8 cellular contexts compared by ENCODE assay signal in the genomic region with DNA sequence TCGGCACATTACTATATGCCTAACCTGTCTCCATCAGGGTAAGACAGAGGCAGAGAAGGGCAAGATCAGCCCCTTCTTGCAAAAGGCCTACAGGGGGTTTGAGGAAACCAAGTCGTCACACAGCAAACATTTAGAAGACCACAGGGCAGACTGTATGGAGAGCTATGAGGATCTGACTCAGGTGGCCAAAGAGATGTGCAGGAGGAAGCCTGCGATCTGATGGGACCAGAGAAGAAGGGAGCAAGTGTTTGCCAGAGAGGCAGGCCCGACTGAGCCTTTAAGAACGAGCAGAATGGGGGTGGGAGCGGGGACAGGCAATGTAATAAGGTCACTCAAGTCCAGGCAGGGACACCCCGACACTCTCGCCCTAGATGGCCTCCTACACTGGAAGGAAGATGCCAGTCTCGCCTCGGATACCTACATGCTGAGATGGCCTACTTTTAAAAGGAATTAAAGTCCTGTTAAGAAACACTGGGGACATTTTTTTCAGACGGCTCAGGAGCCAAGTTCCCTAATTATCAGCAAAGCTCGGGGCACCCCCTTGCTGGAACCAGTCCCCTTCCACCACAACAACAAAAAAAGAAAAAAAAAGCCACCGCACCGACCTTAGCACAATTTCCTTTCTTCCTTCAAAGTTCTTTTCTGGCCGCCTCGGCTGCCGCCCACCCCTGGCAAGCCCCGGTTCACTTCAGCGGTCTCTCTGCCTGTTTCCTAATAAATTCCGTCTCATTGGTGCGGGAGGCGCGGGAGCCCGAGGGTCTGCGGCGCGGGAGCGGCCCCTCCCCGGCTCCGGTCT. TPM values are rescaled to one million over a fixed set of nuclear protein-coding genes. Genes with fewer than 3 reads are reported as not detected.
DNase-seq lines count a peak whose midpoint lies in the region; TF ChIP-seq lines count a peak whose summit lies in the region.

No MANE protein-coding gene starts in this region.

- no peak for TF ChIP-seq POLR2A in breast epithelium (IDR thresholded peaks at IDR 0.05)

- no peak for TF ChIP-seq CTCF in breast epithelium (IDR thresholded peaks at IDR 0.05)
- no peak for TF ChIP-seq CTCF in GM10248 (IDR thresholded peaks at IDR 0.05; ENCODE audit: control extremely low read depth, extremely low read depth, low read depth, missing control alignments)

- H3K27me3 ChIP-seq in breast epithelium: no peaks in the 10 kb centered on the region

- CTCF ChIA-PET in GM10248 (lab: Yijun Ruan, JAX): interaction anchor here (1.0 to 1.8 kb wide), 4 partner anchors 10 to 140 kb away, joined by 3 to 5 read pairs (median 4); no protein-coding TSS in a partner anchor

- peak overlapping the region; percentile 86 to 90 for H3K27ac ChIP-seq in breast epithelium

- peak overlapping the region; percentile 89 to 93 (median 92) for H3K4me3 ChIP-seq in breast epithelium

- DNase-seq in COLO668 (lab: John Stamatoyannopoulos, UW; ENCODE audit: unreplicated experiment) (peak; percentile 14), Kasumi-1 (lab: John Stamatoyannopoulos, UW) (peak; percentile 33 to 46), breast epithelium (ENCODE audit: low spot score in 2 of 2) (no peak), midbrain (lab: John Stamatoyannopoulos, UW) (peak; percentile 18), UCSD-AML1 (lab: John Stamatoyannopoulos, UW; ENCODE audit: unreplicated experiment) (no peak), NCI-H526 treated with DMSO at 0.1 percent for 48 hours (lab: John Stamatoyannopoulos, UW) (no peak), GM10248 (ENCODE audit: extremely low spot score) (no peak)
- DNase-seq in activated CD8-positive, alpha-beta memory T cell treated with anti-CD3 and anti-CD28 coated beads, Interleukin-2, amount 50 U/mL, for 4 hours: no peak

- no peaks in the 10 kb centered on the region for H3K36me3 ChIP-seq in breast epithelium

- intact Hi-C loops in breast epithelium (cut with DNase I; ENCODE audit: low total_unique reads): no loop called here

- POLR2A ChIA-PET in GM10248 (lab: Yijun Ruan, JAX): no interaction called here

- H3K4me1 ChIP-seq in breast epithelium: peaks cover 0 to 9% of the 10 kb centered on the region in 2 donors

- H3K9me3 ChIP-seq in breast epithelium: no peaks in the 10 kb centered on the region

RNA-seq across cellular contexts. Expression of a gene that starts 1.5 kb away (rescaled TPM):
- total RNA-seq in breast epithelium: 10 to 100 TPM in 2 of 3 donors, 1 to 10 TPM in 1; 6.7 to 19.6 (median 12.8) TPM

RNA-seq across cellular contexts. Expression of a gene that starts 42.7 kb away (rescaled TPM):
- 10 to 100 TPM; 20.6 to 27.4 (median 26.5) TPM for total RNA-seq in breast epithelium

Comparison
In these comparisons a context has a peak if more than half of its experiments do, and no peak if none do; other contexts are left out.
1. DNase-seq: peak in COLO668 (single experiment), Kasumi-1 (2 of 2) and midbrain (single experiment); none in breast epithelium (0 of 2), UCSD-AML1 (single experiment), activated CD8-positive, alpha-beta memory T cell treated with anti-CD3 and anti-CD28 coated beads, Interleukin-2, amount 50 U/mL, for 4 hours (single experiment), NCI-H526 treated with DMSO at 0.1 percent for 48 hours (single experiment) and GM10248 (single experiment).